Comparison of ENCODE assay signal across 8 cellular contexts in the genomic region with DNA sequence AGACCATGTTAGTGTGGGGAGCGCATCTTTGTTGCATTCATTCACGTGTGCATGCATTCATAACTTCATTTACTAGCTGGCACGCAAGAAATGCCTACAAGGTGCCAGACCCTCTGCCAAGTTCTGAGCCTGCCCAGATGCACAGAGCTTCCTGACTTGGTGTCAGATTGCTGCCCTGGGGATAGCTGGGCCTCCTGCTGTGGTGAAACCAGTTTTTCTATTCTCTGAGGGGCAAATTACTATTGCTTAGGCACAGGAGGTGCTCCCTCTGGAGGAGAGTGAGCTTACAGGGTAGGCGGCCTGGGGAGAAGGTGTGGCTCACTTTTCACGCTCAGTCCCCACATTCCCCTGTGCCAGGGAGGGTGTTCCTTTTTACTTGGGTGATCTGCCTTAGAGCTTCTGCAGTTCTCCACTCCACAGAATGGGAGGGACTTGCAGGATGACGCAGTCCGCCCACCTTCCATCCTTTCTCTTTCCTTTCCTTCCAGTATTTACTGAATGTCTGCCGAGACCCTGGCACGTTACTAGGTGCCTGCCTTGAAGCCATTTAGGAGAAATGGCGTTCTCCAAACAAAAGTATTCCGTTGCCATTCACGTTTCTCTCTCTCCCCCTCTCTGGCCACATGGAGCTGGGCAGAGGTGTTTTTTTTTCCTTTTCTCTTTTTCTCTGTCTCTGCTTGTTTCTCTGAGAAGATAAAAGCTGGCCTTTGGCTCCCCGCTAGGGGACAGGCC. TPM values are rescaled to one million over a fixed set of nuclear protein-coding genes. Genes with fewer than 3 reads are reported as not detected.
A peak's percentile ranks its signal among the peaks of the same experiment; 100 is the strongest.
DNase-seq lines count a peak whose midpoint lies in the region; ATAC-seq and TF ChIP-seq lines count a peak whose summit lies in the region.

No MANE protein-coding gene starts in this region.

- H3K27ac Mint-ChIP-seq in stimulated activated naive CD8-positive, alpha-beta T cell treated with anti-CD3 and anti-CD28 coated beads, Interleukin-15, amount 100 ng/mL, for 72 hours, result no peak overlapping the region
- peak overlapping the region; percentile 98 for H3K27ac Mint-ChIP-seq in nephron progenitor cell

- no peak overlapping the region for H3K4me2 ChIP-seq in OCI-LY1 (ENCODE audit: low read length)

- no peaks in the 10 kb centered on the region for H3K9me3 Mint-ChIP-seq in stimulated activated naive CD8-positive, alpha-beta T cell treated with anti-CD3 and anti-CD28 coated beads, Interleukin-15, amount 100 ng/mL, for 72 hours
- H3K9me3 Mint-ChIP-seq in nephron progenitor cell, result no peaks in the 10 kb centered on the region

- H3K9me3 ChIP-seq in OCI-LY1 (ENCODE audit: low read length), result no peaks in the 10 kb centered on the region
- no peaks in the 10 kb centered on the region for H3K9me3 ChIP-seq in esophagus squamous epithelium

- TF ChIP-seq CTCF in OCI-LY1 (IDR thresholded peaks at IDR 0.05; ENCODE audit: low read length) (peak; percentile 35; the same call in 1 of the 2 replicates), esophagus squamous epithelium (IDR thresholded peaks at IDR 0.05) (peak; percentile 16 to 70 (median 40)), nephron progenitor cell (IDR thresholded peaks at IDR 0.05) (no peak)

- no peak overlapping the region for H2AFZ ChIP-seq in OCI-LY1 (ENCODE audit: low read length)

- H3K27me3 ChIP-seq in OCI-LY1 (ENCODE audit: insufficient read depth, low read length) (no peaks in the 10 kb centered on the region), esophagus squamous epithelium (no peaks in the 10 kb centered on the region)

- H3K4me3 Mint-ChIP-seq in stimulated activated naive CD8-positive, alpha-beta T cell treated with anti-CD3 and anti-CD28 coated beads, Interleukin-15, amount 100 ng/mL, for 72 hours, result no peak overlapping the region
- peak overlapping the region; percentile 33 for H3K4me3 Mint-ChIP-seq in nephron progenitor cell

- H3F3A ChIP-seq in OCI-LY1 (ENCODE audit: insufficient read depth, low read length), result no peaks in the 10 kb centered on the region

- WGBS in esophagus squamous epithelium, 2 donors, result 31 to 44% methylated on average over 13 of the region's 13 CpGs

- H3K27me3 Mint-ChIP-seq in stimulated activated naive CD8-positive, alpha-beta T cell treated with anti-CD3 and anti-CD28 coated beads, Interleukin-15, amount 100 ng/mL, for 72 hours, result peaks cover 85% of the 10 kb centered on the region
- H3K27me3 Mint-ChIP-seq in nephron progenitor cell (ENCODE audit: low read depth, poor library complexity), result peaks cover 9% of the 10 kb centered on the region

- H3K9ac ChIP-seq in OCI-LY1 (ENCODE audit: low read length), result no peak overlapping the region

- H3K36me3 ChIP-seq in OCI-LY1 (ENCODE audit: insufficient read depth, low read length), result no peaks in the 10 kb centered on the region; the same call in 1 of the 2 replicates
- no peaks in the 10 kb centered on the region for H3K36me3 ChIP-seq in esophagus squamous epithelium

- H3K36me3 Mint-ChIP-seq in nephron progenitor cell (ENCODE audit: low read depth), result no peaks in the 10 kb centered on the region

- peak in 2 of 4 donors; percentile 12 to 13 for TF ChIP-seq POLR2A in esophagus squamous epithelium (IDR thresholded peaks at IDR 0.05)

- peak; percentile 40 for ATAC-seq in stimulated activated naive CD8-positive, alpha-beta T cell treated with anti-CD3 and anti-CD28 coated beads, Interleukin-15, Interleukin-2, amounts not matched to agents 100 U/mL and 50 U/mL, for 24 hours
- ATAC-seq in stimulated activated naive CD8-positive, alpha-beta T cell treated with anti-CD3 and anti-CD28 coated beads, Interleukin-15, amount 100 ng/mL, for 72 hours, result no peak
- ATAC-seq in HG02610 (IDR thresholded peaks at IDR 0.05; ENCODE audit: unreplicated experiment), result no peak
- no peak for ATAC-seq in HG03159 (IDR thresholded peaks at IDR 0.05; ENCODE audit: unreplicated experiment)

- no peaks in the 10 kb centered on the region for H4K20me1 ChIP-seq in OCI-LY1 (ENCODE audit: insufficient read depth, low read length)

- H3K4me3 ChIP-seq in OCI-LY1 (ENCODE audit: low read depth, low read length, poor library complexity, severe bottlenecking) (no peak overlapping the region), esophagus squamous epithelium (peak overlapping the region in 1 of 4 donors; percentile 26)

- H3K9me2 ChIP-seq in OCI-LY1 (ENCODE audit: low read depth, low read length), result no peaks in the 10 kb centered on the region

- DNase-seq in stimulated activated naive CD8-positive, alpha-beta T cell treated with anti-CD3 and anti-CD28 coated beads, Interleukin-15, Interleukin-2, amounts not matched to agents 100 U/mL and 50 U/mL, for 24 hours, result no peak
- no peak for DNase-seq in stimulated activated naive CD8-positive, alpha-beta T cell treated with anti-CD3 and anti-CD28 coated beads, Interleukin-15, amount 100 ng/mL, for 72 hours
- DNase-seq in esophagus squamous epithelium (lab: John Stamatoyannopoulos, UW) (no peak), nephron progenitor cell (peak; percentile 24), NCI-H128 (lab: John Stamatoyannopoulos, UW; ENCODE audit: unreplicated experiment) (no peak)

- H3K4me1 ChIP-seq in OCI-LY1 (ENCODE audit: insufficient read depth, low read length, severe bottlenecking) (no peaks in the 10 kb centered on the region), esophagus squamous epithelium (peaks cover 8 to 50% (median 17%) of the 10 kb centered on the region in 3 donors)

- H3K79me2 ChIP-seq in OCI-LY1 (ENCODE audit: insufficient read depth, low read length), result no peaks in the 10 kb centered on the region

- peaks cover 24% of the 10 kb centered on the region for H3K4me1 Mint-ChIP-seq in stimulated activated naive CD8-positive, alpha-beta T cell treated with anti-CD3 and anti-CD28 coated beads, Interleukin-15, amount 100 ng/mL, for 72 hours
- H3K4me1 Mint-ChIP-seq in nephron progenitor cell, result peaks cover 53% of the 10 kb centered on the region

- no peak overlapping the region for H3K27ac ChIP-seq in OCI-LY1 (ENCODE audit: low read depth, low read length, poor library complexity, severe bottlenecking)
- peak overlapping the region; percentile 60 to 84 (median 74) for H3K27ac ChIP-seq in esophagus squamous epithelium

- intact Hi-C loops in esophagus squamous epithelium (cut with DNase I), result no loop called here

RNA-seq across cellular contexts. Expression of gene CTNNA1, which starts 27.9 kb away (rescaled TPM):
- total RNA-seq in esophagus squamous epithelium, result 100 to 1,000 TPM; 293 to 393 (median 348) TPM
